Comparison of ENCODE assay signal across 8 cellular contexts in genomic region chr9:87725356-87725899, GRCh38. TPM values are rescaled to one million over a fixed set of nuclear protein-coding genes. Genes with fewer than 3 reads are reported as not detected.
DNase-seq lines count a peak whose midpoint lies in the region; ATAC-seq, FAIRE-seq and TF ChIP-seq lines count a peak whose summit lies in the region.

No MANE protein-coding gene starts in this region.

- no peaks in the 10 kb centered on the region for H3K9me3 ChIP-seq in pancreas

- no peaks in the 10 kb centered on the region for H3K9me3 Mint-ChIP-seq in activated CD8-positive, alpha-beta T cell treated with anti-CD3 and anti-CD28 coated beads, Interleukin-2, amount 10 ng/mL, durations not matched to agents 7 days and 5 days (ENCODE audit: insufficient read depth)

- TF ChIP-seq CTCF in pancreas (IDR thresholded peaks at IDR 0.05) = no peak

- H3K4me1 Mint-ChIP-seq in activated CD8-positive, alpha-beta T cell treated with anti-CD3 and anti-CD28 coated beads, Interleukin-2, amount 10 ng/mL, durations not matched to agents 7 days and 5 days (ENCODE audit: low read depth) = peaks cover 5% of the 10 kb centered on the region

- intact Hi-C loops in head of caudate nucleus (cut with DNase I) (loop anchor here (10.0 kb wide), 1 partner anchor 249 kb away; the partner anchor contains the start of gene CDK20), pancreas (cut with DNase I) (no loop called here)

- H3K27ac Mint-ChIP-seq in activated CD8-positive, alpha-beta T cell treated with anti-CD3 and anti-CD28 coated beads, Interleukin-2, amount 10 ng/mL, durations not matched to agents 7 days and 5 days = no peak overlapping the region

- H3K27me3 ChIP-seq in pancreas = no peaks in the 10 kb centered on the region

- peak; percentile 76 for DNase-seq in G401 (ENCODE audit: low spot score)
- DNase-seq in activated CD8-positive, alpha-beta T cell treated with anti-CD3 and anti-CD28 coated beads, Interleukin-2, amount 10 ng/mL, durations not matched to agents 7 days and 5 days = no peak
- peak in 30 of 42 donors; percentile 20 to 76 (median 48) for DNase-seq in head of caudate nucleus
- DNase-seq in pancreas = peak in 1 of 6 donors; percentile 55
- no peak for DNase-seq in ACHN
- DNase-seq in NCI-H526 (lab: John Stamatoyannopoulos, UW) = no peak
- DNase-seq in activated CD4-positive, alpha-beta T cell treated with anti-CD3 and anti-CD28 coated beads, Interleukin-2, amount 50 U/mL, for 1 hour = no peak

- 6 to 7% methylated on average over 25 of the region's 25 CpGs for WGBS in pancreas, 2 donors

- ATAC-seq in activated CD8-positive, alpha-beta T cell treated with anti-CD3 and anti-CD28 coated beads, Interleukin-2, amount 10 ng/mL, durations not matched to agents 7 days and 5 days = no peak
- ATAC-seq in pancreas = peak in 2 of 4 donors; percentile 2 to 3
- no peak for ATAC-seq in HG02678 (IDR thresholded peaks at IDR 0.05; ENCODE audit: unreplicated experiment)

- in situ Hi-C loops in G401 (cut with HindIII; ENCODE audit: low sequenced_read_pairs) (no loop called here), ACHN (cut with HindIII; ENCODE audit: low pct_ligation_motif_present, low pct_unique_long_range_greater_than_20kb, low sequenced_read_pairs) (no loop called here)

- CTCF ChIA-PET in activated CD8-positive, alpha-beta T cell treated with anti-CD3 and anti-CD28 coated beads, Interleukin-2, amount 10 ng/mL, durations not matched to agents 7 days and 5 days (lab: Charles Lee) = no interaction called here

- POLR2A ChIA-PET in activated CD8-positive, alpha-beta T cell treated with anti-CD3 and anti-CD28 coated beads, Interleukin-2, amount 10 ng/mL, durations not matched to agents 7 days and 5 days (lab: Charles Lee) = no interaction called here

- FAIRE-seq in pancreas (lab: Jason Lieb, UNC) = no peak

- H3K4me3 ChIP-seq in pancreas = peak overlapping the region; percentile 51 to 68 (median 58)

- H3K4me3 Mint-ChIP-seq in activated CD8-positive, alpha-beta T cell treated with anti-CD3 and anti-CD28 coated beads, Interleukin-2, amount 10 ng/mL, durations not matched to agents 7 days and 5 days = peak overlapping the region; percentile 68

- peaks cover 0 to 10% (median 8%) of the 10 kb centered on the region in 3 donors for H3K4me1 ChIP-seq in pancreas

- H3K36me3 ChIP-seq in pancreas = peaks cover 0 to 3% (median 0%) of the 10 kb centered on the region in 3 donors

- peaks cover 30% of the 10 kb centered on the region for H3K27me3 Mint-ChIP-seq in activated CD8-positive, alpha-beta T cell treated with anti-CD3 and anti-CD28 coated beads, Interleukin-2, amount 10 ng/mL, durations not matched to agents 7 days and 5 days (ENCODE audit: low read depth)

- H3K27ac ChIP-seq in pancreas = peak overlapping the region; percentile 68 to 93 (median 88)

- no peaks in the 10 kb centered on the region for H3K36me3 Mint-ChIP-seq in activated CD8-positive, alpha-beta T cell treated with anti-CD3 and anti-CD28 coated beads, Interleukin-2, amount 10 ng/mL, durations not matched to agents 7 days and 5 days (ENCODE audit: low read depth)

RNA-seq across cellular contexts. Expression of gene CTSL, which starts 0.5 kb away (rescaled TPM):
- total RNA-seq in G401 (2014; rRNA removed; shearing (Covaris generic)) = 38.6 and 52.7 TPM in 2 replicates
- not detected for total RNA-seq in activated CD8-positive, alpha-beta T cell treated with anti-CD3 and anti-CD28 coated beads, Interleukin-2, amount 10 ng/mL, durations not matched to agents 7 days and 5 days
- total RNA-seq in pancreas = 10 to 100 TPM; 37.6 to 67.7 (median 42.6) TPM
- 10 to 100 TPM; 33.8 to 64.1 TPM for polyA plus RNA-seq in pancreas

Comparison
In these comparisons a context has a peak if more than half of its experiments do, and no peak if none do; other contexts are left out.
1. DNase-seq: peak in G401 (single experiment) and head of caudate nucleus (30 of 42); none in activated CD8-positive, alpha-beta T cell treated with anti-CD3 and anti-CD28 coated beads, Interleukin-2, amount 10 ng/mL, durations not matched to agents 7 days and 5 days (single experiment), ACHN (single experiment), NCI-H526 (0 of 2) and activated CD4-positive, alpha-beta T cell treated with anti-CD3 and anti-CD28 coated beads, Interleukin-2, amount 50 U/mL, for 1 hour (single experiment).
2. RNA of gene CTSL, which starts 0.5 kb away (total RNA-seq): 37.6 to 67.7 TPM in pancreas and 38.6 to 52.7 TPM in G401; not detected in activated CD8-positive, alpha-beta T cell treated with anti-CD3 and anti-CD28 coated beads, Interleukin-2, amount 10 ng/mL, durations not matched to agents 7 days and 5 days; every median in the first group is over 10 times any median in the second.